1 cellular context compared by ENCODE assay signal in genomic region chr12:132986001-132986884, GRCh38.
TF ChIP-seq lines count a peak whose summit lies in the region.

Gene ZNF26 (plus strand): TSS chr12:132986367. CDS start chr12:132986841, 474 bp downstream.

TF ChIP-seq in HepG2, 621 proteins besides CTCF, POLR2A, EP300 and RAD21 (continued from another document and continues in another):
- TF ChIP-seq TFE3 (CRISPR knock-in tag; IDR thresholded peaks at IDR 0.05) (peak; percentile 84), ZNF235 (CRISPR knock-in tag; IDR thresholded peaks at IDR 0.05; ENCODE audit: borderline replicate concordance) (peak; percentile 90; the same call in 1 of the 2 replicates), MAFF (IDR thresholded peaks at IDR 0.05; ENCODE audit: low read depth, low read length) (no peak), ZNF589 (CRISPR knock-in tag; conservative IDR thresholded peaks at IDR 0.05) (no peak; the same call in 1 of the 2 replicates), ARID3A (IDR thresholded peaks at IDR 0.05; ENCODE audit: low read depth, low read length) (0 out of 2 replicates have a peak, but pooled peaks have one; percentile 6), MIER3 (CRISPR knock-in tag; IDR thresholded peaks at IDR 0.05; ENCODE audit: borderline replicate concordance) (peak; percentile 82; the same call in 1 of the 2 replicates), KMT2A (CRISPR knock-in tag; IDR thresholded peaks at IDR 0.05) (peak; percentile 87; the same call in 1 of the 2 replicates), ZNF562 (CRISPR knock-in tag; IDR thresholded peaks at IDR 0.05; ENCODE audit: borderline replicate concordance) (no peak), MED1 (CRISPR knock-in tag; IDR thresholded peaks at IDR 0.05) (peak; percentile 75), TEAD2 (CRISPR knock-in tag; IDR thresholded peaks at IDR 0.05) (no peak), ZNF619 (CRISPR knock-in tag; IDR thresholded peaks at IDR 0.05) (0 out of 2 replicates have a peak, but pooled peaks have one; percentile 68), NR1H2 (CRISPR knock-in tag; IDR thresholded peaks at IDR 0.05; ENCODE audit: borderline replicate concordance, low read depth) (no peak), ZFP37 (CRISPR knock-in tag; IDR thresholded peaks at IDR 0.05; ENCODE audit: borderline replicate concordance) (no peak), THAP8 (CRISPR knock-in tag; IDR thresholded peaks at IDR 0.05; ENCODE audit: borderline replicate concordance) (peak; percentile 75; the same call in 1 of the 2 replicates), NFYC (CRISPR knock-in tag; IDR thresholded peaks at IDR 0.05) (peak; percentile 60), ZNF784 (CRISPR knock-in tag; IDR thresholded peaks at IDR 0.05; ENCODE audit: borderline replicate concordance) (no peak), NFKB2 (CRISPR knock-in tag; IDR thresholded peaks at IDR 0.05; ENCODE audit: borderline replicate concordance) (peak; percentile 84; the same call in 1 of the 2 replicates), RBFOX2 (IDR thresholded peaks at IDR 0.05; ENCODE audit: low read depth, low read length) (peak; percentile 91), ZBTB34 (CRISPR knock-in tag; IDR thresholded peaks at IDR 0.05) (no peak), ATF4 (CRISPR knock-in tag; IDR thresholded peaks at IDR 0.05) (no peak), ZSCAN20 (CRISPR knock-in tag; IDR thresholded peaks at IDR 0.05; ENCODE audit: borderline replicate concordance) (no peak), TERF1 (CRISPR knock-in tag; IDR thresholded peaks at IDR 0.05) (no peak), SPEN (CRISPR knock-in tag; IDR thresholded peaks at IDR 0.05; ENCODE audit: low read depth) (peak; percentile 99), ZNF512 (CRISPR knock-in tag; IDR thresholded peaks at IDR 0.05) (no peak), MXD1 (CRISPR knock-in tag; IDR thresholded peaks at IDR 0.05) (0 out of 2 replicates have a peak, but pooled peaks have one; percentile 90), ZNF546 (CRISPR knock-in tag; conservative IDR thresholded peaks at IDR 0.05) (no peak), SMARCE1 (IDR thresholded peaks at IDR 0.05; ENCODE audit: borderline replicate concordance) (no peak), ZNF780A (CRISPR knock-in tag; IDR thresholded peaks at IDR 0.05) (no peak), ZSCAN30 (CRISPR knock-in tag; IDR thresholded peaks at IDR 0.05) (no peak), NAIF1 (CRISPR knock-in tag; IDR thresholded peaks at IDR 0.05; ENCODE audit: borderline replicate concordance) (no peak), ZNF510 (CRISPR knock-in tag; IDR thresholded peaks at IDR 0.05; ENCODE audit: low read depth) (no peak), POGZ (CRISPR knock-in tag; IDR thresholded peaks at IDR 0.05) (peak; percentile 97), ZNF337 (CRISPR knock-in tag; IDR thresholded peaks at IDR 0.05; ENCODE audit: borderline replicate concordance, low read depth) (no peak), MAZ (IDR thresholded peaks at IDR 0.05; ENCODE audit: borderline replicate concordance, low read depth, low read length) (peak; percentile 24; the same call in 1 of the 2 replicates), MAZ (CRISPR knock-in tag; IDR thresholded peaks at IDR 0.05; ENCODE audit: low read depth) (peak; percentile 87), RNF219 (CRISPR knock-in tag; IDR thresholded peaks at IDR 0.05) (no peak), TFAP4 (IDR thresholded peaks at IDR 0.05; ENCODE audit: borderline replicate concordance, low read depth) (peak; percentile 82), ZBTB7A (CRISPR knock-in tag; IDR thresholded peaks at IDR 0.05) (no peak), ZNF616 (CRISPR knock-in tag; IDR thresholded peaks at IDR 0.05; ENCODE audit: low read depth) (no peak), CHD2 (IDR thresholded peaks at IDR 0.05; ENCODE audit: low read depth, low read length) (peak; percentile 26; the same call in 1 of the 2 replicates), ATF6 (CRISPR knock-in tag; conservative IDR thresholded peaks at IDR 0.05) (no peak), TCF12 (IDR thresholded peaks at IDR 0.05) (no peak), TCF12 (CRISPR knock-in tag; IDR thresholded peaks at IDR 0.05) (0 out of 2 replicates have a peak, but pooled peaks have one; percentile 57), FOXJ3 (CRISPR knock-in tag; IDR thresholded peaks at IDR 0.05; ENCODE audit: borderline replicate concordance) (peak; percentile 33; the same call in 1 of the 2 replicates), ZNF143 (CRISPR knock-in tag; IDR thresholded peaks at IDR 0.05) (peak; percentile 99)
